ENCODE assay signal across 14 cellular contexts in the genomic region with DNA sequence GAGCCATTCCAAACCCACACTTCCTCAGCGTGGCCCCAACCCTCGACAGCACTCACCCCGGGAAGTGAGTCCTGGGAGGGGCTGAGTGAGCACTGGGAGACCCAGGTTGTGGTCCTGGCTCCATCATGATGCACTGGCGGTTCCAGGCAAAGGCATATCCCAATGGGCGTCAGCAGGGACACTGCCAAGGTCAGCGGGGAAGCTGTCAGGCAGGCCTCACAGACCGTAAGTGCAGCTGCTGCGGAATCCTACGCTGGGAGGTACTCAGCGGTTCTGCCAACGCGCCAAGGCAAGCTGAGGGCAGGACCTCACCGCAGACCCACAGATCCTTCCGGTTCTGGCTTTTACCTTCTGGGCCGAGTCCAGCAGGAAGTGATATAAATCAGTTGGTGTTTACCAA. TPM values are rescaled to one million over a fixed set of nuclear protein-coding genes. Genes with fewer than 3 reads are reported as not detected.
DNase-seq lines count a peak whose midpoint lies in the region; ATAC-seq and TF ChIP-seq lines count a peak whose summit lies in the region.
"Had no signal": no experiment of that assay in that cellular context is flagged by ENCODE, and none has a peak within 500 bp of the region (broad histone marks: within the 10 kb centered on the region; RNA-seq: fewer than 3 reads in every experiment).

No MANE protein-coding gene starts in this region.

- H3K36me3 ChIP-seq in ascending aorta: peaks cover 52% of the 10 kb centered on the region in 2 donors
- peaks cover 0 to 43% (median 30%) of the 10 kb centered on the region in 4 donors for H3K36me3 ChIP-seq in transverse colon

- in situ Hi-C loops in transverse colon (cut with MboI; ENCODE audit: low pct_ligation_motif_present in 1 of 4, low pct_unique_long_range_greater_than_20kb in 1 of 4, low sequenced_read_pairs in 3 of 4): no loop called here

- H3K27ac ChIP-seq in ascending aorta: peak overlapping the region; percentile 50 to 74
- peak overlapping the region in 3 of 4 donors; percentile 13 to 37 (median 20) for H3K27ac ChIP-seq in transverse colon
- H3K27ac ChIP-seq: epithelial cell of prostate had no signal

- DNase-seq in ascending aorta (ENCODE audit: low spot score in 2 of 2) (no peak), mesothelial cell of epicardium (ENCODE audit: low spot score in 2 of 2, unreplicated experiment in 2 of 2) (no peak), transverse colon (peak; percentile 30), HCEC 1CT (no peak)
- DNase-seq: cerebellar nuclear complex; NCI-H1930; NCI-H748 treated with DMSO at 0.1 percent for 48 hours; stimulated activated CD4-positive, alpha-beta T cell treated with anti-CD3 and anti-CD28 coated beads, Interleukin-2, amount 100 ng/mL, for 48 hours had no signal

- WGBS in transverse colon (ENCODE audit: low coverage in 1 of 2), 2 donors: 50 to 62% methylated on average over 1 to 14 of the region's 15 CpGs

- H3K9me3 Mint-ChIP-seq in mesothelial cell of epicardium: no peaks in the 10 kb centered on the region
- H3K9me3 Mint-ChIP-seq: activated naive CD4-positive, alpha-beta T cell treated with anti-CD3 and anti-CD28 coated beads, Interleukin-2, amount 50 U/mL, for 24 hours had no signal

- H3K27me3 ChIP-seq in ascending aorta (no peaks in the 10 kb centered on the region), transverse colon (no peaks in the 10 kb centered on the region)

- peaks cover 23% of the 10 kb centered on the region for H3K36me3 Mint-ChIP-seq in mesothelial cell of epicardium

- intact Hi-C loops in ascending aorta (cut with DNase I) (no loop called here), transverse colon (cut with DNase I; ENCODE audit: low total_unique reads) (no loop called here)

- TF ChIP-seq EP300 in transverse colon (IDR thresholded peaks at IDR 0.05; ENCODE audit: low read depth): no peak

- H3K9me3 ChIP-seq in ascending aorta: no peaks in the 10 kb centered on the region
- no peaks in the 10 kb centered on the region for H3K9me3 ChIP-seq in transverse colon

- H3K4me3 ChIP-seq in ascending aorta (no peak overlapping the region), transverse colon (no peak overlapping the region)

- no peak for TF ChIP-seq CTCF in ascending aorta (IDR thresholded peaks at IDR 0.05)
- no peak for TF ChIP-seq CTCF in mesothelial cell of epicardium (IDR thresholded peaks at IDR 0.05; ENCODE audit: unreplicated experiment)
- TF ChIP-seq CTCF in transverse colon (IDR thresholded peaks at IDR 0.05): no peak

- peaks cover 2% of the 10 kb centered on the region for H3K4me1 Mint-ChIP-seq in mesothelial cell of epicardium
- H3K4me1 Mint-ChIP-seq: activated naive CD4-positive, alpha-beta T cell treated with anti-CD3 and anti-CD28 coated beads, Interleukin-2, amount 50 U/mL, for 24 hours had no signal

- no peak for ATAC-seq in HG02610 (IDR thresholded peaks at IDR 0.05; ENCODE audit: unreplicated experiment)

- no peak overlapping the region for H3K27ac Mint-ChIP-seq in mesothelial cell of epicardium
- H3K27ac Mint-ChIP-seq: activated naive CD4-positive, alpha-beta T cell treated with anti-CD3 and anti-CD28 coated beads, Interleukin-2, amount 50 U/mL, for 24 hours had no signal

- no peak for TF ChIP-seq POLR2A in transverse colon (IDR thresholded peaks at IDR 0.05)

- peak overlapping the region; percentile 68 for H3K4me3 Mint-ChIP-seq in mesothelial cell of epicardium
- H3K4me3 Mint-ChIP-seq: activated naive CD4-positive, alpha-beta T cell treated with anti-CD3 and anti-CD28 coated beads, Interleukin-2, amount 50 U/mL, for 24 hours had no signal

- H3K4me1 ChIP-seq in ascending aorta: peaks cover 4 to 11% of the 10 kb centered on the region in 2 donors
- peaks cover 3 to 41% (median 31%) of the 10 kb centered on the region in 4 donors for H3K4me1 ChIP-seq in transverse colon

- peaks cover 29% of the 10 kb centered on the region for H3K27me3 Mint-ChIP-seq in mesothelial cell of epicardium (ENCODE audit: low read depth)
- H3K27me3 Mint-ChIP-seq: activated naive CD4-positive, alpha-beta T cell treated with anti-CD3 and anti-CD28 coated beads, Interleukin-2, amount 50 U/mL, for 24 hours had no signal

RNA-seq across cellular contexts. Expression of a gene that starts 1.4 kb away (rescaled TPM):
- not detected for total RNA-seq in ascending aorta
- total RNA-seq in mesothelial cell of epicardium: 0.36 to 0.81 TPM (median 0.40 TPM) in 3 replicates
- total RNA-seq in transverse colon: 10 to 100 TPM in 1 of 4 donors, 1 to 10 TPM in 3; 5.6 to 24.2 (median 8.7) TPM
- total RNA-seq: M059J; RPMI7951; T-helper 1 cell treated with Interleukin-12 subunit alpha and Interleukin-12 subunit beta and Interleukin-4 antibody, amounts not matched to agents 30 ng/mL and 1 ng/mL, for 36 hours had no signal

RNA-seq across cellular contexts. Expression of a gene that starts 15.9 kb away (rescaled TPM):
- total RNA-seq in ascending aorta (24.7 TPM), mesothelial cell of epicardium (66.5 to 68.2 TPM (median 68.1 TPM) in 3 replicates), transverse colon (10 to 100 TPM; 13.5 to 39.5 (median 30.6) TPM)

RNA-seq across cellular contexts. Expression of a gene that starts 29.3 kb away (rescaled TPM):
- total RNA-seq in ascending aorta (not detected), mesothelial cell of epicardium (2.0 to 2.3 TPM (median 2.1 TPM) in 3 replicates), transverse colon (under 1 TPM in 2 of 4 donors, not detected in 2; 0.14 to 0.48 TPM)
- total RNA-seq: M059J; RPMI7951; T-helper 1 cell treated with Interleukin-12 subunit alpha and Interleukin-12 subunit beta and Interleukin-4 antibody, amounts not matched to agents 30 ng/mL and 1 ng/mL, for 36 hours had no signal

RNA-seq across cellular contexts. Expression of a gene that starts 31.1 kb away (rescaled TPM):
- total RNA-seq in ascending aorta (56.8 TPM), mesothelial cell of epicardium (15.3 to 15.5 TPM (median 15.4 TPM) in 3 replicates), transverse colon (10 to 100 TPM; 16.5 to 63.8 (median 28.4) TPM)

RNA-seq across cellular contexts. Expression of a gene that starts 59.7 kb away (rescaled TPM):
- total RNA-seq in ascending aorta: 38.1 TPM
- 4.1 to 4.3 TPM (median 4.1 TPM) in 3 replicates for total RNA-seq in mesothelial cell of epicardium
- total RNA-seq in transverse colon: 10 to 100 TPM in 3 of 4 donors, 1 to 10 TPM in 1; 6.4 to 21.3 (median 15.7) TPM
